22 cellular contexts compared by ENCODE assay signal in genomic region chr17:59858167-59858790, GRCh38. TPM values are rescaled to one million over a fixed set of nuclear protein-coding genes. Genes with fewer than 3 reads are reported as not detected.
DNase-seq lines count a peak whose midpoint lies in the region; ATAC-seq, FAIRE-seq and TF ChIP-seq lines count a peak whose summit lies in the region.
"Had no signal": no experiment of that assay in that cellular context is flagged by ENCODE, and none has a peak within 500 bp of the region (broad histone marks: within the 10 kb centered on the region; RNA-seq: fewer than 3 reads in every experiment).

No MANE protein-coding gene starts in this region.

- H2AK9ac ChIP-seq in IMR-90 (replicated peaks; ENCODE audit: low read depth, low read length, poor library complexity) = no peak overlapping the region

- no peak overlapping the region for H3K56ac ChIP-seq in IMR-90 (ENCODE audit: extremely low read depth, insufficient read depth, low read length)

- H4K91ac ChIP-seq in IMR-90 (ENCODE audit: insufficient read depth, low read depth, low read length) = peak overlapping the region; percentile 33; the same call in 1 of the 2 replicates

- H3K4me2 ChIP-seq in IMR-90 (ENCODE audit: low read depth, low read length) = no peak overlapping the region
- H3K4me2 ChIP-seq in astrocyte (ENCODE audit: low read length) = no peak overlapping the region

- TF ChIP-seq RAD21 in IMR-90 (IDR thresholded peaks at IDR 0.05; ENCODE audit: low read length) = no peak

- intact Hi-C loops in Calu3 (cut with micrococcal nuclease; ENCODE audit: unreplicated experiment) (loop anchor here (2.0 kb wide), 1 partner anchor 105 kb away; no protein-coding TSS in a partner anchor), IMR-90 (cut with micrococcal nuclease) (loop anchor here (2.0 kb wide), 1 partner anchor 151 kb away; the partner anchor contains the start of genes PTRH2 and VMP1), gastrocnemius medialis (cut with DNase I; ENCODE audit: low total_unique reads) (loop anchor here (2.0 kb wide), 1 partner anchor 105 kb away; no protein-coding TSS in a partner anchor)

- no peak for TF ChIP-seq POLR2A in IMR-90 (IDR thresholded peaks at IDR 0.05; ENCODE audit: low read depth, low read length)
- TF ChIP-seq POLR2A in gastrocnemius medialis (IDR thresholded peaks at IDR 0.05) = no peak

- H3K9me1 ChIP-seq in IMR-90 (ENCODE audit: insufficient read depth, low read length) = peaks cover 11% of the 10 kb centered on the region

- DNase-seq in Calu3 = no peak
- DNase-seq in IMR-90 = peak; percentile 23
- DNase-seq in astrocyte (ENCODE audit: low read depth) = peak; percentile 23
- DNase-seq in dermis blood vessel endothelial cell = no peak
- no peak for DNase-seq in activated gamma-delta T cell treated with Interleukin-2 at 50 U/mL for 16 hours
- DNase-seq in gastrocnemius medialis = no peak
- DNase-seq: activated CD4-positive, alpha-beta T cell treated with anti-CD3 and anti-CD28 coated beads for 1 hour; activated naive CD4-positive, alpha-beta T cell treated with Interleukin-2 at 50 U/mL for 16 hours; GF-D8; NCI-H1048; NCI-H2081 treated with DMSO at 0.1 percent for 48 hours; NCI-H524; SHP77; small intestine; stimulated activated CD8-positive, alpha-beta memory T cell treated with anti-CD3 and anti-CD28 coated beads, Interleukin-4, amount 100 ng/mL, for 48 hours had no signal

- 0 out of 2 replicates have a peak overlapping the region, but pooled peaks have one; percentile 9 for H3K14ac ChIP-seq in IMR-90 (replicated peaks; ENCODE audit: low read depth, low read length)

- CTCF ChIA-PET in Calu3 (lab: Charles Lee) = interaction anchor here (0.8 to 1.5 kb wide), 3 partner anchors 13 to 104 kb away, joined by 3 to 13 read pairs (median 4); no protein-coding TSS in a partner anchor
- CTCF ChIA-PET in IMR-90 (lab: Yijun Ruan, JAX) = interaction anchor here (1.7 kb wide), 1 partner anchor 111 kb away, joined by 5 read pairs; no protein-coding TSS in a partner anchor

- H2BK120ac ChIP-seq in IMR-90 (ENCODE audit: low read depth, low read length) = peak overlapping the region; percentile 81; the same call in 1 of the 2 replicates

- H3K4me3 Mint-ChIP-seq in Calu3 (ENCODE audit: low read depth, unreplicated experiment) (no peak overlapping the region), astrocyte (ENCODE audit: unreplicated experiment) (no peak overlapping the region), nephron (no peak overlapping the region)
- H3K4me3 Mint-ChIP-seq: dendritic cell treated with granulocyte-macrophage colony-stimulating factor and Interleukin-4, amounts not matched to agents 40 ng/mL and 50 ng/mL, for 4 days had no signal

- H3K27me3 ChIP-seq in IMR-90 (ENCODE audit: control insufficient read depth, insufficient read depth, low read length) = no peaks in the 10 kb centered on the region
- no peaks in the 10 kb centered on the region for H3K27me3 ChIP-seq in astrocyte (ENCODE audit: insufficient read depth, low read length)
- no peaks in the 10 kb centered on the region for H3K27me3 ChIP-seq in gastrocnemius medialis
- H3K27me3 ChIP-seq: BLaER1 treated with 17β-estradiol and CSF1 and Interleukin-3, amounts not matched to agents 10 nM and 100 nM had no signal

- POLR2A ChIA-PET in IMR-90 (lab: Charles Lee; ENCODE audit: unreplicated experiment) = interaction anchor here (0.6 to 1.3 kb wide), 3 partner anchors 104 to 114 kb away, joined by 4 to 8 read pairs (median 4); no protein-coding TSS in a partner anchor

- H2BK15ac ChIP-seq in IMR-90 (ENCODE audit: low read depth, low read length) = peak overlapping the region; percentile 55; the same call in 1 of the 3 replicates

- H3K27ac ChIP-seq in IMR-90 (ENCODE audit: insufficient read depth, low read length) = peak overlapping the region; percentile 21; the same call in 1 of the 2 replicates
- H3K27ac ChIP-seq in astrocyte (ENCODE audit: low read depth, low read length) = no peak overlapping the region
- no peak overlapping the region for H3K27ac ChIP-seq in gastrocnemius medialis
- H3K27ac ChIP-seq: thoracic aorta had no signal

- H3K4me3 ChIP-seq in IMR-90 (ENCODE audit: insufficient read depth, low read depth, low read length) (no peak overlapping the region), astrocyte (ENCODE audit: insufficient read depth, low read depth, low read length) (no peak overlapping the region), gastrocnemius medialis (no peak overlapping the region)
- H3K4me3 ChIP-seq: BLaER1 treated with 17β-estradiol and CSF1 and Interleukin-3, amounts not matched to agents 10 nM and 100 nM; thoracic aorta had no signal

- H3K4me1 ChIP-seq in IMR-90 (ENCODE audit: control insufficient read depth, insufficient read depth, low read length) = peaks cover 7% of the 10 kb centered on the region; the same call in 1 of the 2 replicates
- peaks cover 7% of the 10 kb centered on the region for H3K4me1 ChIP-seq in astrocyte (ENCODE audit: insufficient read depth, low read length)
- no peaks in the 10 kb centered on the region for H3K4me1 ChIP-seq in gastrocnemius medialis

- no peak for FAIRE-seq in astrocyte (lab: Jason Lieb, UNC)
- FAIRE-seq: bronchial epithelial cell, GM12892, small intestine had no signal

- no peak overlapping the region for H3K23ac ChIP-seq in IMR-90 (ENCODE audit: low read depth, low read length)

- H3K36me3 ChIP-seq in IMR-90 (ENCODE audit: control insufficient read depth, insufficient read depth, low read length) = peaks cover 2% of the 10 kb centered on the region
- no peaks in the 10 kb centered on the region for H3K36me3 ChIP-seq in astrocyte (ENCODE audit: insufficient read depth, low read length)
- H3K36me3 ChIP-seq in gastrocnemius medialis = peaks cover 0 to 21% of the 10 kb centered on the region in 2 donors

- BruUV-seq in Calu3 (replicated peaks; lab: Mats Ljungman, UMichigan) (no TSS peak), IMR-90 (replicated peaks; lab: Mats Ljungman, UMichigan) (no TSS peak)

- peaks cover 31% of the 10 kb centered on the region for H3K36me3 Mint-ChIP-seq in Calu3 (ENCODE audit: insufficient read depth, unreplicated experiment)
- no peaks in the 10 kb centered on the region for H3K36me3 Mint-ChIP-seq in astrocyte (ENCODE audit: low read depth, unreplicated experiment)
- peaks cover 12% of the 10 kb centered on the region for H3K36me3 Mint-ChIP-seq in nephron (ENCODE audit: low read depth)

- no peaks in the 10 kb centered on the region for H3K9me3 ChIP-seq in IMR-90 (ENCODE audit: control insufficient read depth, insufficient read depth, low read length)
- H3K9me3 ChIP-seq in astrocyte (ENCODE audit: insufficient read depth, low read depth, low read length) = no peaks in the 10 kb centered on the region
- H3K9me3 ChIP-seq in gastrocnemius medialis = no peaks in the 10 kb centered on the region
- H3K9me3 ChIP-seq: BLaER1 treated with 17β-estradiol and CSF1 and Interleukin-3, amounts not matched to agents 10 nM and 100 nM; thoracic aorta had no signal

- H3K9ac ChIP-seq in IMR-90 (ENCODE audit: low read depth, low read length) (no peak overlapping the region), astrocyte (ENCODE audit: low read length) (no peak overlapping the region)

- H3K4me1 Mint-ChIP-seq in Calu3 (ENCODE audit: low read depth, unreplicated experiment) = peaks cover 22% of the 10 kb centered on the region
- peaks cover 19% of the 10 kb centered on the region for H3K4me1 Mint-ChIP-seq in astrocyte (ENCODE audit: low read depth, unreplicated experiment)
- peaks cover 24% of the 10 kb centered on the region for H3K4me1 Mint-ChIP-seq in nephron

- no peak overlapping the region for H2BK5ac ChIP-seq in IMR-90 (ENCODE audit: low read depth, low read length, poor library complexity, severe bottlenecking)

- H2BK20ac ChIP-seq in IMR-90 (ENCODE audit: low read depth, low read length) = peak overlapping the region; percentile 72; the same call in 1 of the 2 replicates

- H4K8ac ChIP-seq in IMR-90 (ENCODE audit: low read depth in 2 of 2, low read length in 2 of 2) = no peak overlapping the region

- peaks cover 0 to 31% of the 10 kb centered on the region in 2 experiments; a peak in 3 of 4 replicates for H3K79me1 ChIP-seq in IMR-90 (ENCODE audit: low read depth in 1 of 2, low read length in 2 of 2)

- H3K79me2 ChIP-seq in astrocyte (ENCODE audit: insufficient read depth, low read length) = no peaks in the 10 kb centered on the region

- peak overlapping the region; percentile 40 for H2AK5ac ChIP-seq in IMR-90 (ENCODE audit: low read depth, low read length)

- H3K27me3 Mint-ChIP-seq in Calu3 (ENCODE audit: unreplicated experiment) (no peaks in the 10 kb centered on the region), astrocyte (ENCODE audit: low read depth, unreplicated experiment) (no peaks in the 10 kb centered on the region), nephron (ENCODE audit: low read depth) (no peaks in the 10 kb centered on the region)
- H3K27me3 Mint-ChIP-seq: dendritic cell treated with granulocyte-macrophage colony-stimulating factor and Interleukin-4, amounts not matched to agents 40 ng/mL and 50 ng/mL, for 4 days had no signal

- no peak overlapping the region for H4K5ac ChIP-seq in IMR-90 (ENCODE audit: low read depth, low read length)

- no CpG with 5 or more reads among the region's 5 CpGs for WGBS in IMR-90 (ENCODE audit: extremely low coverage in 2 of 2, insufficient read length in 1 of 2), 2 experiments

- peak overlapping the region; percentile 78 for H3K27ac Mint-ChIP-seq in Calu3 (ENCODE audit: unreplicated experiment)
- peak overlapping the region; percentile 5 for H3K27ac Mint-ChIP-seq in astrocyte (ENCODE audit: unreplicated experiment)
- H3K27ac Mint-ChIP-seq in nephron = peak overlapping the region; percentile 45 to 70 (median 69)
- H3K27ac Mint-ChIP-seq: dendritic cell treated with granulocyte-macrophage colony-stimulating factor and Interleukin-4, amounts not matched to agents 40 ng/mL and 50 ng/mL, for 4 days had no signal

- H4K20me1 ChIP-seq in IMR-90 (ENCODE audit: insufficient read depth, low read length) (no peaks in the 10 kb centered on the region), astrocyte (ENCODE audit: insufficient read depth, low read length) (no peaks in the 10 kb centered on the region)
- H4K20me1 ChIP-seq: BLaER1 treated with 17β-estradiol and CSF1 and Interleukin-3, amounts not matched to agents 10 nM and 100 nM had no signal

- ATAC-seq in IMR-90 (ENCODE audit: low read depth) = no peak
- ATAC-seq in gastrocnemius medialis = no peak
- ATAC-seq in GM21528 (IDR thresholded peaks at IDR 0.05; ENCODE audit: low FRiP score, unreplicated experiment) = no peak

- dilution Hi-C loops in IMR-90 (cut with HindIII; ENCODE audit: low sequenced_read_pairs, unreplicated experiment) = no loop called here

- in situ Hi-C loops in IMR-90 (cut with MboI; ENCODE audit: low sequenced_read_pairs) = no loop called here
- in situ Hi-C loops in gastrocnemius medialis (cut with MboI; ENCODE audit: low sequenced_read_pairs in 4 of 4) = no loop called here

- no peak for TF ChIP-seq CTCF in Calu3 (IDR thresholded peaks at IDR 0.05; ENCODE audit: unreplicated experiment)
- no peak for TF ChIP-seq CTCF in IMR-90 (conservative IDR thresholded peaks at IDR 0.05; ENCODE audit: low read depth, low read length)
- TF ChIP-seq CTCF in astrocyte (IDR thresholded peaks at IDR 0.05; ENCODE audit: insufficient read depth, low read depth, low read length) = no peak
- no peak for TF ChIP-seq CTCF in nephron (IDR thresholded peaks at IDR 0.05; ENCODE audit: unreplicated experiment in 3 of 3)
- TF ChIP-seq CTCF in gastrocnemius medialis (IDR thresholded peaks at IDR 0.05 in 4 of 5, conservative IDR thresholded peaks at IDR 0.05 in 1 of 5) = no peak

- peak overlapping the region; percentile 56; the same call in 1 of the 2 replicates for H3K4ac ChIP-seq in IMR-90 (ENCODE audit: low read depth, low read length)

- no peaks in the 10 kb centered on the region for H3K9me3 Mint-ChIP-seq in Calu3 (ENCODE audit: low read depth, unreplicated experiment)
- H3K9me3 Mint-ChIP-seq in astrocyte (ENCODE audit: unreplicated experiment) = no peaks in the 10 kb centered on the region
- no peaks in the 10 kb centered on the region for H3K9me3 Mint-ChIP-seq in nephron
- H3K9me3 Mint-ChIP-seq: dendritic cell treated with granulocyte-macrophage colony-stimulating factor and Interleukin-4, amounts not matched to agents 40 ng/mL and 50 ng/mL, for 4 days had no signal

- H3K18ac ChIP-seq in IMR-90 (ENCODE audit: low read depth, low read length) = peak overlapping the region; percentile 31; the same call in 1 of the 2 replicates

- H2AFZ ChIP-seq in IMR-90 (replicated peaks; ENCODE audit: low read length, poor library complexity) (no peak overlapping the region), astrocyte (ENCODE audit: low read depth, low read length) (no peak overlapping the region)

RNA-seq across cellular contexts. Expression of gene TUBD1, which starts 34.5 kb away (rescaled TPM):
- total RNA-seq in Calu3 (2022) (5.0 and 12.6 TPM in 2 replicates), IMR-90 (2012; rRNA removed) (4.4 and 4.7 TPM in 2 replicates), astrocyte (9.0 and 9.2 TPM in 2 replicates), dermis blood vessel endothelial cell (8.7 and 8.9 TPM in 2 replicates), gastrocnemius medialis (1 to 10 TPM; 5.4 to 9.2 (median 9.2) TPM)
- 2.2 TPM in 2 replicates for polyA plus RNA-seq in IMR-90 (2012; rRNA removed)
- polyA plus RNA-seq in IMR-90 (2012; cell fraction: cytosol; rRNA removed) = 0.58 and 1.1 TPM in 2 replicates
- polyA plus RNA-seq in IMR-90 (2012; cell fraction: nucleus; rRNA removed; ENCODE audit: low replicate concordance) = 0.90 and 3.7 TPM in 2 replicates

RNA-seq across cellular contexts. Expression of gene RPS6KB1, which starts 34.6 kb away (rescaled TPM):
- total RNA-seq in Calu3 (2022) (29.9 and 34.5 TPM in 2 replicates), IMR-90 (2012; rRNA removed) (18.9 and 20.3 TPM in 2 replicates), astrocyte (33.4 and 41.7 TPM in 2 replicates), dermis blood vessel endothelial cell (22.5 and 26.1 TPM in 2 replicates), gastrocnemius medialis (10 to 100 TPM; 38.4 to 58.4 (median 41.6) TPM)
- polyA plus RNA-seq in IMR-90 (2012; rRNA removed) = 9.7 and 11.7 TPM in 2 replicates
- 1.5 and 1.8 TPM in 2 replicates for polyA plus RNA-seq in IMR-90 (2012; cell fraction: cytosol; rRNA removed)
- 1.9 and 12.3 TPM in 2 replicates for polyA plus RNA-seq in IMR-90 (2012; cell fraction: nucleus; rRNA removed; ENCODE audit: low replicate concordance)

Comparison
In these comparisons a context has a peak if more than half of its experiments do, and no peak if none do; other contexts are left out.
1. DNase-seq: peak in IMR-90 (single experiment) and astrocyte (single experiment); none in Calu3 (single experiment), dermis blood vessel endothelial cell (single experiment), activated gamma-delta T cell treated with Interleukin-2 at 50 U/mL for 16 hours (single experiment) and gastrocnemius medialis (0 of 2).
2. H3K27ac Mint-ChIP-seq: peak in every context shown above with its lines; median percentile 78 in Calu3; 69 in nephron; 5 in astrocyte.